In the genomic region with DNA sequence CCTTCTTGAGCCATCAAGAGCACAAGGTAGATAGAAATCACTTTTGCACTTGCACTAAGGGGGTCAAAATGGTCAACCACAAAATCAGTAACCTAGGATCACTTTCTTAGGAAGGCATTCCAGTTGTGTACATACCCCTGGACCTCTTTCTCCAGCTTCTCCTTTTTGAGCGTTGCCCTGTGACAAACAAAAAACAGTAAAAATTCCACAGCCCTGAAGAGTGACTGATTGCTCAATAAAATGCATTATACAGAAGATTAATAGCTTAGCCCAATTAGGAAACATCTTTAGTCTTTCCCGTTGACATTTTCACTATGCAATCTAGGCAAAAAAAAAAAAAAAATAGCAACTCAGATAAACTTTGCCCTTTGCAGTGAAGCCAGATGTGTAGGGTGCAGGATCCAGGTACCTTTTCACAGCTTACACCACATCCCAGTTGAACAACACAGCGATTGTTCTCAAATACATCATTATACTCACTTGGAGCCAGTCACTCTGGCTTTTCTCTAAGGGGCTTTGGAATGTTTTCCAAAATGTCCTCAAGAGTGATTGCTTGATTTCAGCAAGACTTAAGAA, we compare ENCODE assay signal across 17 cellular contexts. TPM values are rescaled to one million over a fixed set of nuclear protein-coding genes. Genes with fewer than 3 reads are reported as not detected.
"Had no signal": no experiment of that assay in that cellular context is flagged by ENCODE, and none has a peak within 500 bp of the region (broad histone marks: within the 10 kb centered on the region; RNA-seq: fewer than 3 reads in every experiment).

No MANE protein-coding gene starts in this region.

- H3K27me3 ChIP-seq: esophagus muscularis mucosa, foreskin keratinocyte, neural progenitor cell, ovary, tibial artery had no signal

- H3K4me3 ChIP-seq: esophagus muscularis mucosa, neural progenitor cell, ovary, tibial artery had no signal

- DNase-seq: activated CD4-positive, alpha-beta T cell treated with anti-CD3 and anti-CD28 coated beads for 4 hours; activated CD8-positive, alpha-beta memory T cell treated with anti-CD3 and anti-CD28 coated beads, Interleukin-2, amount 50 U/mL, for 48 hours; activated CD8-positive, alpha-beta T cell treated with anti-CD3 and anti-CD28 coated beads, Interleukin-2, amount 10 ng/mL, durations not matched to agents 7 days and 5 days; activated naive CD4-positive, alpha-beta T cell; foreskin keratinocyte; head of caudate nucleus; ovary; retina; tibial artery; WERI-Rb-1 had no signal

- H3K4me1 ChIP-seq: neural progenitor cell, tibial artery had no signal

- FAIRE-seq: astrocyte, colon, keratinocyte had no signal

- H3K36me3 ChIP-seq: esophagus muscularis mucosa, neural progenitor cell, ovary, tibial artery, WERI-Rb-1 had no signal

- ATAC-seq: activated CD8-positive, alpha-beta T cell treated with anti-CD3 and anti-CD28 coated beads, Interleukin-2, amount 10 ng/mL, durations not matched to agents 7 days and 5 days; foreskin keratinocyte; stimulated activated memory B cell treated with anti-CD40 and anti-IgM and Interleukin-4, amounts not matched to agents 10 μg/mL and 1 μg/mL and 100 μg/mL, for 72 hours had no signal

- H3K9me3 ChIP-seq: esophagus muscularis mucosa, ovary, tibial artery had no signal

RNA-seq across cellular contexts. Expression of gene COL28A1, which starts 17.9 kb away (rescaled TPM):
- total RNA-seq: activated CD8-positive, alpha-beta T cell treated with anti-CD3 and anti-CD28 coated beads, Interleukin-2, amount 10 ng/mL, durations not matched to agents 7 days and 5 days; activated T-helper 1 cell treated with anti-CD3 and anti-CD28 coated beads, Interleukin-12 subunit alpha, Interleukin-12 subunit beta, Interleukin-2, Interleukin-4 antibody, amounts not matched to agents 30 ng/mL and 10 ng/mL and 1 ng/mL, durations not matched to agents 14 hours and 24 hours and 36 hours; foreskin keratinocyte had no signal
